In the genomic region with DNA sequence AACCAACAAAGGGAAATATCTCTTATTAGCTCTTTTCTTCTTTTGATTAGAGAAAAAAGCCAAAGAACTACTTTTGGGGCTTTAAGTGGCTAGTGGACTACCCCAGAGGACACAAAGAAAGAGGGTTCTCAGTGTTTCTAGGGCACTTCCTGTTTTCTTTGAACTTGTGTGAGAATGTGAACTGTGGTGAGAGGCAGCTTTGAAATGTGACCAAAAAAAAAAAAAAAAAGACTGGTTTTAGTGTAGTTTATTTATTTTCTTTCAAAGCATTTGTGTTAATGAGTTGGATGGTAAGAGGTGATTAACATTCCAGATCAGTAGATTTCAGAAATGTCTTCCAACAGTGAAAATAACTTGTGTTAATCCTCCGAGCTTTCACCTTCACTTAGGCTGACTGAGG, we compare ENCODE assay signal across 9 cellular contexts. TPM values are rescaled to one million over a fixed set of nuclear protein-coding genes. Genes with fewer than 3 reads are reported as not detected.
DNase-seq lines count a peak whose midpoint lies in the region; ATAC-seq, FAIRE-seq and TF ChIP-seq lines count a peak whose summit lies in the region.
"Had no signal": no experiment of that assay in that cellular context is flagged by ENCODE, and none has a peak within 500 bp of the region (broad histone marks: within the 10 kb centered on the region; RNA-seq: fewer than 3 reads in every experiment).

No MANE protein-coding gene starts in this region.

- H3K4me3 Mint-ChIP-seq in osteocyte (ENCODE audit: unreplicated experiment), result no peak overlapping the region

- intact Hi-C loops in aorta (cut with DNase I), result no loop called here

- H3K27me3 ChIP-seq in WERI-Rb-1 (ENCODE audit: insufficient read depth, low read depth, severe bottlenecking) (no peaks in the 10 kb centered on the region), aorta (ENCODE audit: control insufficient read depth in 1 of 2, insufficient read depth in 2 of 2, low read length in 1 of 2) (no peaks in the 10 kb centered on the region)

- ATAC-seq in HG03159 (IDR thresholded peaks at IDR 0.05; ENCODE audit: unreplicated experiment) (peak; percentile 72), aorta (ENCODE audit: low FRiP score) (no peak)

- no peak for TF ChIP-seq CTCF in WERI-Rb-1 (IDR thresholded peaks at IDR 0.05; ENCODE audit: low read depth, low read length)
- no peak for TF ChIP-seq CTCF in osteocyte (IDR thresholded peaks at IDR 0.05)

- peaks cover 24% of the 10 kb centered on the region for H3K4me1 Mint-ChIP-seq in osteocyte (ENCODE audit: unreplicated experiment)

- H3K27me3 Mint-ChIP-seq in osteocyte (ENCODE audit: unreplicated experiment), result no peaks in the 10 kb centered on the region

- H3K36me3 ChIP-seq in WERI-Rb-1 (no peaks in the 10 kb centered on the region), aorta (ENCODE audit: control insufficient read depth in 1 of 2, insufficient read depth in 2 of 2, low read length in 1 of 2) (peaks cover 0 to 5% of the 10 kb centered on the region in 2 donors)

- H3K9me3 ChIP-seq in WERI-Rb-1 (ENCODE audit: severe bottlenecking), result no peaks in the 10 kb centered on the region
- H3K9me3 ChIP-seq in aorta (ENCODE audit: control insufficient read depth, low read length), result no peaks in the 10 kb centered on the region

- peak; percentile 4 for FAIRE-seq in GM19239 (lab: Jason Lieb, UNC)
- FAIRE-seq: H1 had no signal

- no peaks in the 10 kb centered on the region for H3K4me1 ChIP-seq in aorta (ENCODE audit: control insufficient read depth in 1 of 2, insufficient read depth in 2 of 2, low read length in 2 of 2)

- peaks cover 10% of the 10 kb centered on the region for H3K36me3 Mint-ChIP-seq in osteocyte (ENCODE audit: unreplicated experiment)

- no peak for DNase-seq in GM19239 (ENCODE audit: insufficient read length, low spot score)
- DNase-seq in WERI-Rb-1, result no peak
- no peak for DNase-seq in osteocyte (ENCODE audit: extremely low spot score, unreplicated experiment)
- no peak for DNase-seq in SHP77 (lab: John Stamatoyannopoulos, UW)
- no peak for DNase-seq in aorta
- no peak for DNase-seq in stimulated activated naive CD4-positive, alpha-beta T cell treated with Interleukin-2 at 50 U/mL for 16 hours (lab: John Stamatoyannopoulos, UW)
- DNase-seq: SW 1271 had no signal

- H3K9me3 Mint-ChIP-seq in osteocyte (ENCODE audit: unreplicated experiment), result no peaks in the 10 kb centered on the region

- no peak overlapping the region for H3K4me3 ChIP-seq in WERI-Rb-1 (ENCODE audit: low read depth, low read length)
- H3K4me3 ChIP-seq in aorta (ENCODE audit: low read length in 2 of 2), result no peak overlapping the region

- peak overlapping the region; percentile 6; the same call in 1 of the 2 replicates for H3K27ac ChIP-seq in WERI-Rb-1
- no peak overlapping the region for H3K27ac ChIP-seq in aorta (ENCODE audit: low read depth in 1 of 2, low read length in 2 of 2)

- H3K27ac Mint-ChIP-seq in osteocyte (ENCODE audit: unreplicated experiment), result peak overlapping the region; percentile 6

- WGBS in aorta, 2 donors, result 64 to 66% methylated on average over 1 of the region's 1 CpG

RNA-seq across cellular contexts. Expression of gene SELENOT, which starts 32.4 kb away (rescaled TPM):
- total RNA-seq in osteocyte (67.9 and 76.1 TPM in 2 replicates), aorta (10 to 100 TPM; 73.2 to 93.0 TPM)
- polyA plus RNA-seq in aorta, result 10 to 100 TPM; 60.8 to 91.7 TPM
